In the genomic region with DNA sequence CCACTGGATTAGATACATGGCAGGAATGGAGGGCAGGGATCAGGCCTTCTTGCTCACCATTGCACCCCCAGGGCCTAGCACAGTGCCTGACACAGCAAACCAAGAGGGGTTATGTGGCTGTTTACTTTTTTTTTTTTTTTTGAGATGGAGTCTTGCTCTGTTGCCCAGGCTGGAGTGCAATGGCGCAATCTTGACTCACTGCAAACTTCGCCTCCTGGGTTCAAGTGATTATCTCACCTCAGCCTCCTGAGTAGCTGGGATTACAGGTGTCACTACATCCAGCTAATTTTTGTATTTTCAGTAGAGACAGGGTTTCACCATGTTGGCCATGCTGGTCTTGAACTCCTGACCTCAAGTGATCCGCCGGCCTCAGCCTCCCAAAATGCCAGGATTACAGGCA, we compare ENCODE assay signal across 13 cellular contexts. TPM values are rescaled to one million over a fixed set of nuclear protein-coding genes. Genes with fewer than 3 reads are reported as not detected.
"Had no signal": no experiment of that assay in that cellular context is flagged by ENCODE, and none has a peak within 500 bp of the region (broad histone marks: within the 10 kb centered on the region; RNA-seq: fewer than 3 reads in every experiment).

No MANE protein-coding gene starts in this region.

RNA-seq across cellular contexts. Expression of a gene that starts 14.2 kb away (rescaled TPM):
- total RNA-seq: activated B cell treated with CpG ODN at 0.5 μM for 24 hours; activated CD4-positive, alpha-beta memory T cell treated with anti-CD3 and anti-CD28 coated beads for 36 hours; activated naive CD4-positive, alpha-beta T cell treated with anti-CD3 and anti-CD28 coated beads for 36 hours; activated naive CD4-positive, alpha-beta T cell treated with anti-CD3 and anti-CD28 coated beads, Interleukin-2, amount 50 U/mL, for 72 hours; activated T-cell treated with anti-CD3 and anti-CD28 coated beads, Interleukin-2, amount 50 U/mL, for 4 hours; activated T-helper 1 cell treated with anti-CD3 and anti-CD28 coated beads, Interleukin-12 subunit alpha, Interleukin-12 subunit beta, Interleukin-2, Interleukin-4 antibody, amounts not matched to agents 30 ng/mL and 10 ng/mL and 1 ng/mL, durations not matched to agents 14 hours and 24 hours and 36 hours; adrenal gland; astrocyte; body of pancreas; cardiac septum; Right ventricle myocardium inferior; RPMI7951; T-helper 17 cell had no signal
- polyA plus RNA-seq: adrenal gland had no signal
